1 cellular context compared by ENCODE assay signal in genomic region chr18:50274044-50274442, GRCh38.
TF ChIP-seq lines count a peak whose summit lies in the region.

No MANE protein-coding gene starts in this region.

TF ChIP-seq in K562, 482 proteins besides CTCF, POLR2A, EP300 and RAD21:
- TF ChIP-seq NKRF (IDR thresholded peaks at IDR 0.05; ENCODE audit: borderline replicate concordance) (no peak), ZNF668 (CRISPR knock-in tag; IDR thresholded peaks at IDR 0.05) (no peak), E2F5 (CRISPR knock-in tag; IDR thresholded peaks at IDR 0.05) (no peak), RFX7 (CRISPR knock-in tag; IDR thresholded peaks at IDR 0.05) (no peak), FOXA3 (CRISPR knock-in tag; conservative IDR thresholded peaks at IDR 0.05 in 1 of 2, IDR thresholded peaks at IDR 0.05 in 1 of 2) (no peak), POLR2G (IDR thresholded peaks at IDR 0.05; ENCODE audit: low read depth, low read length) (peak; percentile 30; the same call in 1 of the 2 replicates), ZKSCAN8 (CRISPR knock-in tag; IDR thresholded peaks at IDR 0.05) (no peak), ETV1 (tag; conservative IDR thresholded peaks at IDR 0.05; ENCODE audit: low read depth) (no peak), SRSF3 (IDR thresholded peaks at IDR 0.05; ENCODE audit: insufficient read depth, low read length) (no peak), HOXB6 (CRISPR knock-in tag; IDR thresholded peaks at IDR 0.05; ENCODE audit: borderline replicate concordance) (no peak), STAT6 (CRISPR knock-in tag; IDR thresholded peaks at IDR 0.05) (no peak), PCBP2 (IDR thresholded peaks at IDR 0.05; ENCODE audit: low read depth, low read length, poor library complexity, severe bottlenecking) (no peak), ZNF253 (CRISPR knock-in tag; conservative IDR thresholded peaks at IDR 0.05) (no peak), DIDO1 (tag; IDR thresholded peaks at IDR 0.05; ENCODE audit: low read depth) (no peak), SNAPC5 (CRISPR knock-in tag; IDR thresholded peaks at IDR 0.05) (no peak), ZBTB11 (CRISPR knock-in tag; IDR thresholded peaks at IDR 0.05) (no peak), RBFOX2 (IDR thresholded peaks at IDR 0.05; ENCODE audit: low read depth, low read length) (peak; percentile 40; the same call in 1 of the 2 replicates), ZNF318 (IDR thresholded peaks at IDR 0.05; ENCODE audit: borderline replicate concordance in 1 of 2, low read depth in 1 of 2) (no peak)
